In genomic region chrX:153734871-153735270, GRCh38 we compare ENCODE assay signal across 16 cellular contexts. TPM values are rescaled to one million over a fixed set of nuclear protein-coding genes. Genes with fewer than 3 reads are reported as not detected.
"Had no signal": no experiment of that assay in that cellular context is flagged by ENCODE, and none has a peak within 500 bp of the region (broad histone marks: within the 10 kb centered on the region; RNA-seq: fewer than 3 reads in every experiment).

No MANE protein-coding gene starts in this region.

- H3K4me1 Mint-ChIP-seq: nephron had no signal

- H3K4me3 Mint-ChIP-seq: activated T-cell treated with anti-CD3 and anti-CD28 coated beads, Interleukin-2, amount 50 U/mL, for 24 hours; nephron had no signal

- H3K4me3 ChIP-seq: gastrocnemius medialis, lung, thyroid gland had no signal

- H3K36me3 ChIP-seq: brain microvascular endothelial cell had no signal

- ATAC-seq: gastrocnemius medialis, left lobe of liver had no signal

- H3K9me3 ChIP-seq: gastrocnemius medialis, thyroid gland had no signal

- DNase-seq: activated naive CD4-positive, alpha-beta T cell treated with anti-CD3 and anti-CD28 coated beads, Interleukin-2, amount 50 U/mL, for 16 hours; aorta; brain microvascular endothelial cell; erythroblast; gastrocnemius medialis; head of caudate nucleus; kidney; nucleus accumbens; retina; stimulated activated naive CD4-positive, alpha-beta T cell; thyroid gland had no signal

- H3K27ac Mint-ChIP-seq: activated T-cell treated with anti-CD3 and anti-CD28 coated beads, Interleukin-2, amount 50 U/mL, for 24 hours; nephron had no signal

- H3K4me1 ChIP-seq: gastrocnemius medialis, thyroid gland had no signal

- H3K27ac ChIP-seq: brain microvascular endothelial cell, gastrocnemius medialis, thyroid gland had no signal

- H3K27me3 ChIP-seq: brain microvascular endothelial cell, gastrocnemius medialis, thyroid gland had no signal

RNA-seq across cellular contexts. Expression of gene SRPK3, which starts 46.0 kb away (rescaled TPM):
- total RNA-seq: left lobe of liver; T-helper 1 cell treated with Interleukin-12 subunit alpha and Interleukin-12 subunit beta and Interleukin-4 antibody, amounts not matched to agents 30 ng/mL and 1 ng/mL, for 36 hours had no signal
